ENCODE assay signal across 8 cellular contexts in the genomic region with DNA sequence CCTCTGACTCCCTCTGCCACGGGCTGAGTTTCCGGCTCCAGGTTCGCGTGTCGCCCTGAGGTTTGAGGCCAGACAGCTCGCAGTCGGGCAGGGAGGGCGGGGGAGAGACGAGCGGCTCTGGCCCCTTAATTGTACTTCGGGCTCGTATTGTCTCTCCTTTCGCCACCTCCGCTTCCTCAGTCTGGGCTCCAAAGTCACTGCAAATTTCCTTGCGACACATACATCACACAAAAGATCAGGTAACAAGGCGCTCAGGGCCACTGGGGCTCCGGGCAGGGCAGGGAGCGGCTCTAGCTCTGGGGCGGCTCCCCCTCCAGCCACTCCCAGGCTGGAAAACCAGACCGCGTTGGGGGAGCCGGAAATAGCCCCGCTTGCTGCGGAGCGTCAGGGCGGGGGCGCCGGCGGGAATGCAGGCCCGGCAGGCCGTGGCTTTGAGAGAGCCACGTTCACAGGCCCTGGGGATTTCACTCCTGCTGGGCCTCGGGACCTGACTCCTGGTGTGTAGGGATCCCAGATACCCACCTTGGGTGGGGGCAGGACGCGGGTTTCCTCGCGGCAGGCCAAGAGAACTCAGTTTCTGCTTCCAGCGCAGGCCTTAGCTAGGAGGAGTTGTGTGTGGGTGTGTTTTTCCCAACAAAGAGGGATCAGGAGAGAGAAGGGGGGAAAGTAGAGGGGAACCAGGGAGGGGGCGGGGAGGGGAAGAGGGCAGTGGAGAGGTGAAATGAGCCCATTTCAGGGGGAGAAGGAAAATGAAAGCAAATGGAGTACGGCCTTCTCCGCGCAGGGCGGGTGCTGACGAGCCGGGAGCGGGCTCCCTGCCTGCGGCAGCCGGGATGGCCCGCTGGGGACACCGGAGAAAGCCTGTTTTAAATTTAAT. TPM values are rescaled to one million over a fixed set of nuclear protein-coding genes. Genes with fewer than 3 reads are reported as not detected.
DNase-seq lines count a peak whose midpoint lies in the region; TF ChIP-seq lines count a peak whose summit lies in the region.

No MANE protein-coding gene starts in this region.

- H3K9me3 Mint-ChIP-seq in osteocyte (ENCODE audit: unreplicated experiment): no peaks in the 10 kb centered on the region

- peaks cover 31% of the 10 kb centered on the region for H3K4me1 Mint-ChIP-seq in osteocyte (ENCODE audit: unreplicated experiment)

- peaks cover 96% of the 10 kb centered on the region for H3K27me3 Mint-ChIP-seq in osteocyte (ENCODE audit: unreplicated experiment)

- peak overlapping the region; percentile 52 for H3K27ac ChIP-seq in RWPE1

- peak overlapping the region; percentile 73 for H3K4me3 Mint-ChIP-seq in osteocyte (ENCODE audit: unreplicated experiment)

- POLR2A ChIA-PET in RWPE1 (lab: Yijun Ruan, JAX; ENCODE audit: low non-redundant PET): interaction anchor here (0.5 kb wide), 1 partner anchor 10 kb away, joined by 3 read pairs; no protein-coding TSS in a partner anchor

- TF ChIP-seq CTCF in RWPE1 (conservative IDR thresholded peaks at IDR 0.05; ENCODE audit: low read depth) (no peak), fibroblast of pulmonary artery (IDR thresholded peaks at IDR 0.05; ENCODE audit: low read length, missing control alignments) (no peak), osteocyte (IDR thresholded peaks at IDR 0.05) (no peak)

- CTCF ChIA-PET in RWPE1 (lab: Yijun Ruan, JAX): interaction anchor here (0.6 to 1.7 kb wide), 4 partner anchors 10 to 459 kb away, joined by 3 to 11 read pairs (median 3); partner anchors contain the start of gene HOXC10

- DNase-seq in activated naive CD4-positive, alpha-beta T cell treated with Interleukin-2 at 50 U/mL for 16 hours: peak; percentile 27
- no peak for DNase-seq in activated naive CD4-positive, alpha-beta T cell (lab: John Stamatoyannopoulos, UW)
- DNase-seq in RWPE1 (ENCODE audit: low spot score) (peak; percentile 57), fibroblast of pulmonary artery (ENCODE audit: low read depth) (no peak), osteocyte (ENCODE audit: extremely low spot score, unreplicated experiment) (no peak), NCI-H510A (lab: John Stamatoyannopoulos, UW) (no peak), T1000 (lab: John Stamatoyannopoulos, UW) (no peak), SKM-1 (lab: John Stamatoyannopoulos, UW; ENCODE audit: unreplicated experiment) (no peak)

- peak overlapping the region; percentile 73 for H3K27ac Mint-ChIP-seq in osteocyte (ENCODE audit: unreplicated experiment)

- H3K36me3 Mint-ChIP-seq in osteocyte (ENCODE audit: unreplicated experiment): peaks cover 2% of the 10 kb centered on the region

- H3K4me3 ChIP-seq in fibroblast of pulmonary artery (replicated peaks; ENCODE audit: low read depth, low read length): peak overlapping the region; percentile 34

RNA-seq across cellular contexts. Expression of gene HOXC9, which starts 4.4 kb away (rescaled TPM):
- not detected in 2 replicates for total RNA-seq in osteocyte

RNA-seq across cellular contexts. Expression of gene HOXC10, which starts 10.6 kb away (rescaled TPM):
- total RNA-seq in osteocyte: not detected in 2 replicates

RNA-seq across cellular contexts. Expression of gene HOXC8, which starts 13.2 kb away (rescaled TPM):
- not detected in 2 replicates for total RNA-seq in osteocyte

RNA-seq across cellular contexts. Expression of gene HOTAIR, which starts 20.8 kb away (rescaled TPM):
- not detected in 2 replicates for total RNA-seq in osteocyte

RNA-seq across cellular contexts. Expression of gene HOXC11, which starts 22.6 kb away (rescaled TPM):
- total RNA-seq in osteocyte: not detected in 2 replicates

Comparison
In these comparisons a context has a peak if more than half of its experiments do, and no peak if none do; other contexts are left out.
1. DNase-seq: peak in activated naive CD4-positive, alpha-beta T cell treated with Interleukin-2 at 50 U/mL for 16 hours (single experiment) and RWPE1 (single experiment); none in activated naive CD4-positive, alpha-beta T cell (0 of 4), fibroblast of pulmonary artery (single experiment), osteocyte (single experiment), NCI-H510A (single experiment), T1000 (single experiment) and SKM-1 (single experiment).